Comparison of ENCODE assay signal across 1 cellular context in the genomic region with DNA sequence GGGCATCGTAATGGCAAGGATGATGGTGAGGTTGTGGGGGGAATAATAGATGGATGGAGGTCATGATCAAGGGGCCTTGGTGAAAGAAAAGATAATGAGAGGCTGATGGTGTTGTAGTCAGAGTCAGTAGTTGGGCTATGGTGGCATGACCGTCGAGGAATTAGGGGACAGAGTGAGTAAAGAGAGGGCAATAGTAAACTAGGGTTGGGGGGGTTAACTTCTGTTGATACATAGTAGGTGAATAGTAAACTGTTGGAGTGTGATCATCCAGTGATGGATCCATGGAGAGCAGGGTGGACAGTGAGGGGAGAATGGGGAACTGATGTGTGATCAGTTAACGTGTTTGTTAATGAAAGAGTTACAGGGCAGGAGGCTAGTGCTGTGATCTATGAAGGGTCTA.
TF ChIP-seq lines count a peak whose summit lies in the region.

No MANE protein-coding gene starts in this region.

TF ChIP-seq in HepG2, 621 proteins besides CTCF, POLR2A, EP300 and RAD21:
- no peak for TF ChIP-seq KLF12 (CRISPR knock-in tag; IDR thresholded peaks at IDR 0.05; ENCODE audit: borderline replicate concordance)
- TF ChIP-seq, protein P1, sequence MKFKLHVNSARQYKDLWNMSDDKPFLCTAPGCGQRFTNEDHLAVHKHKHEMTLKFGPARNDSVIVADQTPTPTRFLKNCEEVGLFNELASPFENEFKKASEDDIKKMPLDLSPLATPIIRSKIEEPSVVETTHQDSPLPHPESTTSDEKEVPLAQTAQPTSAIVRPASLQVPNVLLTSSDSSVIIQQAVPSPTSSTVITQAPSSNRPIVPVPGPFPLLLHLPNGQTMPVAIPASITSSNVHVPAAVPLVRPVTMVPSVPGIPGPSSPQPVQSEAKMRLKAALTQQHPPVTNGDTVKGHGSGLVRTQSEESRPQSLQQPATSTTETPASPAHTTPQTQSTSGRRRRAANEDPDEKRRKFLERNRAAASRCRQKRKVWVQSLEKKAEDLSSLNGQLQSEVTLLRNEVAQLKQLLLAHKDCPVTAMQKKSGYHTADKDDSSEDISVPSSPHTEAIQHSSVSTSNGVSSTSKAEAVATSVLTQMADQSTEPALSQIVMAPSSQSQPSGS (CRISPR knock-in tag; IDR thresholded peaks at IDR 0.05): no peak
- no peak for TF ChIP-seq MATR3 (CRISPR knock-in tag; IDR thresholded peaks at IDR 0.05)
- TF ChIP-seq XBP1 (CRISPR knock-in tag; IDR thresholded peaks at IDR 0.05): no peak
